ENCODE assay signal across 29 cellular contexts in the genomic region with DNA sequence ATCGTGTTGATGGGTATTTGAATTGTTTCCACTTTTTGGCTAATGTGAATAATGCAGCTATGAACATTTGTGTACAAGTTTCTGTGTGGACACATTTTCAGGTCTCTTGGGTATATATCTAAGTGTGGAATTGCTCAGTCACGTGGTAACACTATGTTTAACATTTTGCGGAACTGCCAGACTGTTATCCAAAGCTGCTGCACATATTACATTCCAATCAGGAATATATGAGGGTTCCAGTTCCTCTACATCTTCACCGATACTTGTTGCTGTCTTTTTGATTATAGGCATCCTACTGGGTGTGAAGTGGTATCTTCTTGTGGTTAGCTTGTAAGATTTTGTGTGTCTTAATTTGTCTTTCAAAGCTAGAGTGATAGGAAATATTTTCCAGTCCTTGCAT. TPM values are rescaled to one million over a fixed set of nuclear protein-coding genes. Genes with fewer than 3 reads are reported as not detected.
DNase-seq lines count a peak whose midpoint lies in the region; ATAC-seq, FAIRE-seq and TF ChIP-seq lines count a peak whose summit lies in the region.
"Had no signal": no experiment of that assay in that cellular context is flagged by ENCODE, and none has a peak within 500 bp of the region (broad histone marks: within the 10 kb centered on the region; RNA-seq: fewer than 3 reads in every experiment).

No MANE protein-coding gene starts in this region.

- H3K27me3 ChIP-seq in GM23338 (ENCODE audit: insufficient read depth), result no peaks in the 10 kb centered on the region
- no peaks in the 10 kb centered on the region for H3K27me3 ChIP-seq in astrocyte (ENCODE audit: insufficient read depth, low read length)
- H3K27me3 ChIP-seq in mesenchymal stem cell (ENCODE audit: control insufficient read depth in 1 of 2, insufficient read depth in 1 of 2, low read length in 2 of 2), result no peaks in the 10 kb centered on the region
- no peaks in the 10 kb centered on the region for H3K27me3 ChIP-seq in SJCRH30
- H3K27me3 ChIP-seq: gastroesophageal sphincter, vagina had no signal

- H2BK5ac ChIP-seq in mesenchymal stem cell (ENCODE audit: low read depth, low read length, poor library complexity, severe bottlenecking), result no peak overlapping the region

- H3K79me1 ChIP-seq in mesenchymal stem cell (replicated peaks; ENCODE audit: low read length, poor library complexity, severe bottlenecking), result no peaks in the 10 kb centered on the region

- H3K9ac ChIP-seq in astrocyte (ENCODE audit: low read length) (no peak overlapping the region), mesenchymal stem cell (ENCODE audit: low read length) (no peak overlapping the region)

- H3K4me1 ChIP-seq in A549 (peaks cover 77% of the 10 kb centered on the region), GM23338 (ENCODE audit: insufficient read depth) (peaks cover 71% of the 10 kb centered on the region), astrocyte (ENCODE audit: insufficient read depth, low read length) (peaks cover 4% of the 10 kb centered on the region), mesenchymal stem cell (ENCODE audit: control insufficient read depth, insufficient read depth, low read depth, low read length) (peaks cover 8% of the 10 kb centered on the region), SJCRH30 (no peaks in the 10 kb centered on the region; the same call in 1 of the 2 replicates)

- no peak overlapping the region for H4K91ac ChIP-seq in mesenchymal stem cell (ENCODE audit: low read length)

- TF ChIP-seq RAD21 in A549 (conservative IDR thresholded peaks at IDR 0.05 in 1 of 2, IDR thresholded peaks at IDR 0.05 in 1 of 2), result no peak

- H3K4me2 ChIP-seq in A549, result peak overlapping the region; percentile 19; the same call in 2 of the 3 replicates
- 0 out of 2 replicates have a peak overlapping the region, but pooled peaks have one; percentile 11 for H3K4me2 ChIP-seq in GM23338
- H3K4me2 ChIP-seq in astrocyte (ENCODE audit: low read length), result peak overlapping the region; percentile 15
- H3K4me2 ChIP-seq in mesenchymal stem cell (ENCODE audit: low read length, poor library complexity, severe bottlenecking), result no peak overlapping the region

- no peaks in the 10 kb centered on the region for H3K9me3 ChIP-seq in A549
- no peaks in the 10 kb centered on the region for H3K9me3 ChIP-seq in astrocyte (ENCODE audit: insufficient read depth, low read depth, low read length)
- no peaks in the 10 kb centered on the region for H3K9me3 ChIP-seq in mesenchymal stem cell (ENCODE audit: control insufficient read depth, low read length)
- no peaks in the 10 kb centered on the region; the same call in 1 of the 2 replicates for H3K9me3 ChIP-seq in SJCRH30 (replicated peaks)
- H3K9me3 ChIP-seq: gastroesophageal sphincter, lower lobe of right lung, vagina had no signal

- H3K27ac ChIP-seq in A549, result no peak overlapping the region
- no peak overlapping the region for H3K27ac ChIP-seq in GM23338 (ENCODE audit: low read depth)
- no peak overlapping the region for H3K27ac ChIP-seq in astrocyte (ENCODE audit: low read depth, low read length)
- H3K27ac ChIP-seq in mesenchymal stem cell (ENCODE audit: low read length, poor library complexity, severe bottlenecking), result no peak overlapping the region
- H3K27ac ChIP-seq in SJCRH30, result no peak overlapping the region
- H3K27ac ChIP-seq: lower lobe of right lung, vagina had no signal

- peaks cover 64% of the 10 kb centered on the region for H3K4me1 Mint-ChIP-seq in GM23338
- H3K4me1 Mint-ChIP-seq in astrocyte (ENCODE audit: low read depth, unreplicated experiment), result peaks cover 48% of the 10 kb centered on the region

- no peak overlapping the region for H3K23ac ChIP-seq in mesenchymal stem cell (ENCODE audit: low read length in 2 of 2)

- ATAC-seq in A549 (no peak), GM23338 (no peak), GM18861 (IDR thresholded peaks at IDR 0.05; ENCODE audit: unreplicated experiment) (no peak)
- ATAC-seq: gastroesophageal sphincter; HepG2; lower lobe of right lung; Panc1; stimulated activated naive CD8-positive, alpha-beta T cell treated with anti-CD3 and anti-CD28 coated beads, Interleukin-15, amount 100 ng/mL, for 72 hours had no signal

- H3K36me3 Mint-ChIP-seq in GM23338 (ENCODE audit: low read depth) (peaks cover 12% of the 10 kb centered on the region; the same call in 2 of the 3 replicates), astrocyte (ENCODE audit: low read depth, unreplicated experiment) (peaks cover 3% of the 10 kb centered on the region)

- TF ChIP-seq CTCF in A549 (IDR thresholded peaks at IDR 0.05) (no peak), GM23338 (conservative IDR thresholded peaks at IDR 0.05; ENCODE audit: low read depth in 2 of 2) (no peak), astrocyte (IDR thresholded peaks at IDR 0.05; ENCODE audit: insufficient read depth, low read depth, low read length) (no peak)

- no peak overlapping the region for H3K14ac ChIP-seq in mesenchymal stem cell (ENCODE audit: low read length in 2 of 2)

- H3K79me2 ChIP-seq in GM23338 (replicated peaks; ENCODE audit: insufficient read depth) (peaks cover 100% of the 10 kb centered on the region), astrocyte (ENCODE audit: insufficient read depth, low read length) (peaks cover 100% of the 10 kb centered on the region)

- H2BK12ac ChIP-seq in mesenchymal stem cell (ENCODE audit: low read length in 2 of 2), result no peak overlapping the region

- POLR2A ChIA-PET in A549 (lab: Yijun Ruan, JAX), result no interaction called here

- H3K4me3 Mint-ChIP-seq in GM23338, result no peak overlapping the region
- no peak overlapping the region for H3K4me3 Mint-ChIP-seq in astrocyte (ENCODE audit: unreplicated experiment)
- H3K4me3 Mint-ChIP-seq: activated B cell treated with CpG ODN at 0.5 μM for 24 hours; activated CD4-positive, alpha-beta T cell treated with anti-CD3 and anti-CD28 coated beads, Interleukin-2, amount 10 ng/mL, durations not matched to agents 7 days and 5 days; dendritic cell treated with granulocyte-macrophage colony-stimulating factor and Interleukin-4, amounts not matched to agents 40 ng/mL and 50 ng/mL, for 4 days; stimulated activated naive CD8-positive, alpha-beta T cell treated with anti-CD3 and anti-CD28 coated beads, Interleukin-15, amount 100 ng/mL, for 72 hours had no signal

- FAIRE-seq in A549 (lab: Jason Lieb, UNC) (no peak), astrocyte (lab: Jason Lieb, UNC) (no peak), HTR-8/SVneo (lab: Jason Lieb, UNC) (no peak)
- FAIRE-seq: D721Med, H54, HepG2 had no signal

- no peak overlapping the region for H4K8ac ChIP-seq in mesenchymal stem cell (ENCODE audit: low read length)

- no peak overlapping the region for H3K4me3 ChIP-seq in A549
- no peak overlapping the region for H3K4me3 ChIP-seq in GM23338
- H3K4me3 ChIP-seq in astrocyte (ENCODE audit: insufficient read depth, low read depth, low read length), result no peak overlapping the region
- H3K4me3 ChIP-seq in mesenchymal stem cell (ENCODE audit: insufficient read depth in 1 of 2, low read depth in 1 of 2, low read length in 2 of 2), result peak overlapping the region in 1 of 2 experiments; percentile 8
- H3K4me3 ChIP-seq in SJCRH30, result no peak overlapping the region
- H3K4me3 ChIP-seq: gastroesophageal sphincter, lower lobe of right lung, vagina had no signal

- CTCF ChIA-PET in A549 (lab: Yijun Ruan, JAX), result no interaction called here

- H2BK120ac ChIP-seq in mesenchymal stem cell (ENCODE audit: low read depth, low read length), result no peak overlapping the region

- H3K9me2 ChIP-seq in GM23338 (ENCODE audit: insufficient read depth), result no peaks in the 10 kb centered on the region

- no peak for TF ChIP-seq EP300 in A549 (IDR thresholded peaks at IDR 0.05)

- DNase-seq in A549 (ENCODE audit: low read depth in 1 of 2, low spot score in 1 of 2), result no peak
- no peak for DNase-seq in GM23338 (ENCODE audit: low spot score)
- no peak for DNase-seq in astrocyte (ENCODE audit: low read depth)
- peak; percentile 38 for DNase-seq in mesenchymal stem cell
- DNase-seq in SJCRH30, result no peak
- no peak for DNase-seq in HTR-8/SVneo (ENCODE audit: insufficient read length, low spot score)
- DNase-seq in NCI-H748 (lab: John Stamatoyannopoulos, UW; ENCODE audit: unreplicated experiment), result no peak
- DNase-seq: activated B cell treated with CpG ODN at 0.5 μM for 24 hours; activated CD4-positive, alpha-beta T cell treated with anti-CD3 and anti-CD28 coated beads, Interleukin-2, amount 10 ng/mL, durations not matched to agents 7 days and 5 days; activated T-cell treated with anti-CD3 and anti-CD28 coated beads, Interleukin-2, amount 50 U/mL, for 48 hours; AML-193; CD4-positive, alpha-beta memory T cell; Kasumi-1; lower lobe of right lung; MV-4-11; naive thymus-derived CD4-positive, alpha-beta T cell; NCI-H2107; NCI-H748 treated with DMSO at 0.1 percent for 48 hours; SHP77 treated with DMSO at 0.1 percent for 48 hours; stimulated activated naive CD8-positive, alpha-beta T cell treated with anti-CD3 and anti-CD28 coated beads, Interleukin-15, amount 100 ng/mL, for 72 hours; T-helper 9 cell had no signal

- H4K20me1 ChIP-seq in GM23338 (replicated peaks; ENCODE audit: insufficient read depth) (peaks cover 90% of the 10 kb centered on the region), astrocyte (ENCODE audit: insufficient read depth, low read length) (peaks cover 95% of the 10 kb centered on the region)

- no peak overlapping the region for H3K27ac Mint-ChIP-seq in GM23338
- H3K27ac Mint-ChIP-seq in astrocyte (ENCODE audit: unreplicated experiment), result no peak overlapping the region
- H3K27ac Mint-ChIP-seq: activated B cell treated with CpG ODN at 0.5 μM for 24 hours; activated CD4-positive, alpha-beta T cell treated with anti-CD3 and anti-CD28 coated beads, Interleukin-2, amount 10 ng/mL, durations not matched to agents 7 days and 5 days; stimulated activated naive CD8-positive, alpha-beta T cell treated with anti-CD3 and anti-CD28 coated beads, Interleukin-15, amount 100 ng/mL, for 72 hours had no signal

- no peaks in the 10 kb centered on the region for H3F3A ChIP-seq in GM23338 (replicated peaks; ENCODE audit: low read depth)

- H3K18ac ChIP-seq in mesenchymal stem cell (ENCODE audit: low read depth in 1 of 2, low read length in 2 of 2), result no peak overlapping the region

- 92% methylated on average over 4 of the region's 4 CpGs for WGBS in A549 (ENCODE audit: missing lambda C conversion rate)
- 89% methylated on average over 2 of the region's 4 CpGs for WGBS in mesenchymal stem cell

- H3K27me3 Mint-ChIP-seq in GM23338 (ENCODE audit: insufficient read depth, low read depth, poor library complexity), result peaks cover 3% of the 10 kb centered on the region
- no peaks in the 10 kb centered on the region for H3K27me3 Mint-ChIP-seq in astrocyte (ENCODE audit: low read depth, unreplicated experiment)
- H3K27me3 Mint-ChIP-seq: activated B cell treated with CpG ODN at 0.5 μM for 24 hours; activated CD4-positive, alpha-beta T cell treated with anti-CD3 and anti-CD28 coated beads, Interleukin-2, amount 10 ng/mL, durations not matched to agents 7 days and 5 days; CD4-positive, alpha-beta memory T cell; dendritic cell treated with granulocyte-macrophage colony-stimulating factor and Interleukin-4, amounts not matched to agents 40 ng/mL and 50 ng/mL, for 4 days; stimulated activated naive CD8-positive, alpha-beta T cell treated with anti-CD3 and anti-CD28 coated beads, Interleukin-15, amount 100 ng/mL, for 72 hours had no signal

- no peak overlapping the region for H2AK5ac ChIP-seq in mesenchymal stem cell (ENCODE audit: low read length, severe bottlenecking)

- no peaks in the 10 kb centered on the region; the same call in 2 of the 3 replicates for H3K9me3 Mint-ChIP-seq in GM23338
- H3K9me3 Mint-ChIP-seq in astrocyte (ENCODE audit: unreplicated experiment), result no peaks in the 10 kb centered on the region
- H3K9me3 Mint-ChIP-seq: activated B cell treated with CpG ODN at 0.5 μM for 24 hours; activated CD4-positive, alpha-beta T cell treated with anti-CD3 and anti-CD28 coated beads, Interleukin-2, amount 10 ng/mL, durations not matched to agents 7 days and 5 days; CD4-positive, alpha-beta memory T cell; dendritic cell treated with granulocyte-macrophage colony-stimulating factor and Interleukin-4, amounts not matched to agents 40 ng/mL and 50 ng/mL, for 4 days; stimulated activated naive CD8-positive, alpha-beta T cell treated with anti-CD3 and anti-CD28 coated beads, Interleukin-15, amount 100 ng/mL, for 72 hours had no signal

- H2BK15ac ChIP-seq in mesenchymal stem cell (ENCODE audit: low read depth, poor library complexity, severe bottlenecking), result no peak overlapping the region

- H2AFZ ChIP-seq in GM23338 (no peak overlapping the region), astrocyte (ENCODE audit: low read depth, low read length) (no peak overlapping the region), mesenchymal stem cell (ENCODE audit: low read depth, low read length) (no peak overlapping the region)

- TF ChIP-seq POLR2A in A549 (IDR thresholded peaks at IDR 0.05; ENCODE audit: low read length), result no peak

- H3K4ac ChIP-seq in mesenchymal stem cell (ENCODE audit: low read depth in 1 of 2, low read length in 2 of 2), result no peak overlapping the region

- H3K36me3 ChIP-seq in GM23338 (ENCODE audit: insufficient read depth) (no peaks in the 10 kb centered on the region), astrocyte (ENCODE audit: insufficient read depth, low read length) (peaks cover 2% of the 10 kb centered on the region), mesenchymal stem cell (ENCODE audit: control insufficient read depth in 1 of 2, insufficient read depth in 2 of 2, low read depth in 1 of 2, low read length in 2 of 2) (peaks cover 0 to 3% of the 10 kb centered on the region in 2 experiments), SJCRH30 (peaks cover 27% of the 10 kb centered on the region)
- H3K36me3 ChIP-seq: gastroesophageal sphincter, lower lobe of right lung, vagina had no signal

RNA-seq across cellular contexts. Expression of a gene that starts 6.8 kb away (rescaled TPM):
- polyA plus RNA-seq in A549 (2011; rRNA removed) (105 and 149 TPM in 2 replicates), A549 (2017; fragmentation: RNase III; extraction: RNeasy Plus Mini Kit Qiagen cat#74134 plus additional on column Dnase treatment) (70.4 to 83.1 TPM (median 76.3 TPM) in 3 replicates), GM23338 (2016; fragmentation: Nextera tagmentation; extraction: Ambion mirVana) (55.1 and 58.8 TPM in 2 replicates)
- 21.5 and 22.9 TPM in 2 replicates for polyA plus RNA-seq in A549 (2012; cell fraction: cytosol; rRNA removed)
- 9.2 and 10.1 TPM in 2 replicates for polyA plus RNA-seq in A549 (2012; cell fraction: nucleus; rRNA removed)
- polyA minus RNA-seq in A549 (2011; rRNA and poly(A)+ RNA removed), result 55.8 and 66.5 TPM in 2 replicates
- total RNA-seq in GM23338 (2014; rRNA removed; shearing (Covaris generic)), result 131 and 187 TPM in 2 replicates
- total RNA-seq in astrocyte, result 95.2 and 111 TPM in 2 replicates
- 60.3 TPM for polyA plus RNA-seq in mesenchymal stem cell (2013, experiment 1 of 2)
- 59.8 TPM for polyA plus RNA-seq in mesenchymal stem cell (2013, experiment 2 of 2)
- total RNA-seq in SJCRH30 (2014; rRNA removed; shearing (Covaris generic)), result 37.5 and 47.0 TPM in 2 replicates
